In the genomic region with DNA sequence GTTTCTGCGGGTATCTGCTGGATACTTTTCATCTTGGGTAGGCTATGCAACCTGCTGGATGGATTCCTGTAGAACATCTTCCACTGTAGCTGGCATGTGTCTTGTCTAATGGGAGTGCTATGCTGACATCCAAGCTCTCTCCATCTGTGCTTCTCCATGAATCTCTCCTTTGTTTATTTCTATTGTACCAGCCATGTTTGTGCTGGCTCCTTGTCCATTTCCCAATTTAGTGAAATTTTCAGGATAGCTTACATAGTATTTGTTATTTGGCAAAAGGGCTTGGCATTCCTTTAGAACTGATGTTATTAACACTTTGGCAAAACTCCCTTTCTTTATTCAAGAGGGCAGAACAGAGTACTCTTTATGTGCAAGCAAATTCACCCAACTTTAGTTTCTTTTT, we compare ENCODE assay signal across 23 cellular contexts.
A peak's percentile ranks its signal among the peaks of the same experiment; 100 is the strongest.
DNase-seq lines count a peak whose midpoint lies in the region; ATAC-seq lines count a peak whose summit lies in the region.
"Had no signal": no experiment of that assay in that cellular context is flagged by ENCODE, and none has a peak within 500 bp of the region (broad histone marks: within the 10 kb centered on the region; RNA-seq: fewer than 3 reads in every experiment).

No MANE protein-coding gene starts in this region.

- intact Hi-C loops in sciatic nerve (cut with DNase I): no loop called here

- DNase-seq in EH (ENCODE audit: low read depth): peak; percentile 38
- peak; percentile 1 to 59 for DNase-seq in NCI-H446 (lab: John Stamatoyannopoulos, UW)
- DNase-seq in fibroblast of peridontal ligament (ENCODE audit: extremely low read depth): peak; percentile 91
- no peak for DNase-seq in sciatic nerve (ENCODE audit: low spot score)
- DNase-seq in SHP77 (lab: John Stamatoyannopoulos, UW): no peak
- DNase-seq in NCI-H510A treated with DMSO at 0.1 percent for 48 hours (lab: John Stamatoyannopoulos, UW): no peak
- DNase-seq in NCI-H128 (lab: John Stamatoyannopoulos, UW; ENCODE audit: unreplicated experiment): no peak
- DNase-seq: activated CD4-positive, alpha-beta T cell treated with anti-CD3 and anti-CD28 coated beads for 48 hours; CD4-positive, CD25-positive, alpha-beta regulatory T cell; DND-41; effector CD8-positive, alpha-beta T cell; H9; KG1; MM.1S; NCI-H1105 treated with DMSO at 0.1 percent for 48 hours; NCI-H2029 treated with DMSO at 0.1 percent for 48 hours; NCI-H69; SIG-M5; stimulated activated naive CD4-positive, alpha-beta T cell; T1000; WERI-Rb-1 had no signal

- ATAC-seq in sciatic nerve: peak; percentile 70
- ATAC-seq in GM18907 (IDR thresholded peaks at IDR 0.05; ENCODE audit: unreplicated experiment): no peak
- ATAC-seq: activated naive CD4-positive, alpha-beta T cell treated with anti-CD3 and anti-CD28 coated beads, Interleukin-2, amount 50 U/mL, for 72 hours had no signal

Comparison
In these comparisons a context has a peak if more than half of its experiments do, and no peak if none do; other contexts are left out.
1. DNase-seq: peak in EH (single experiment), NCI-H446 (2 of 2) and fibroblast of peridontal ligament (single experiment); none in sciatic nerve (single experiment), SHP77 (0 of 2), NCI-H510A treated with DMSO at 0.1 percent for 48 hours (single experiment) and NCI-H128 (single experiment).